Comparison of ENCODE assay signal across 8 cellular contexts in genomic region chr1:240149488-240150094, GRCh38. TPM values are rescaled to one million over a fixed set of nuclear protein-coding genes. Genes with fewer than 3 reads are reported as not detected.
DNase-seq lines count a peak whose midpoint lies in the region; ATAC-seq and TF ChIP-seq lines count a peak whose summit lies in the region.

No MANE protein-coding gene starts in this region.

- no peak overlapping the region for H2AFZ ChIP-seq in Karpas-422 (ENCODE audit: low read length)

- POLR2A ChIA-PET in A673 (lab: Charles Lee; ENCODE audit: low non-redundant PET) = no interaction called here

- no peak overlapping the region for H3K4me2 ChIP-seq in Karpas-422 (ENCODE audit: low read depth, low read length, poor library complexity, severe bottlenecking)

- 25 to 30% methylated on average over 3 of the region's 3 CpGs for WGBS in gastroesophageal sphincter (ENCODE audit: low coverage in 1 of 2), 2 donors
- WGBS in transverse colon (ENCODE audit: low coverage in 1 of 2), 2 donors = 34 to 36% methylated on average over 3 of the region's 3 CpGs

- no peak overlapping the region for H3K9ac ChIP-seq in Karpas-422 (ENCODE audit: low read length)

- H3K27me3 ChIP-seq in A673 (replicated peaks; ENCODE audit: insufficient read depth, low read depth, low read length, poor library complexity) (no peaks in the 10 kb centered on the region), Karpas-422 (ENCODE audit: low read length) (no peaks in the 10 kb centered on the region), gastroesophageal sphincter (no peaks in the 10 kb centered on the region), transverse colon (no peaks in the 10 kb centered on the region)

- intact Hi-C loops in A673 (cut with micrococcal nuclease; ENCODE audit: unreplicated experiment) = loop anchor here (1.0 kb wide), 1 partner anchor 122 kb away; no protein-coding TSS in a partner anchor
- intact Hi-C loops in transverse colon (cut with DNase I; ENCODE audit: low total_unique reads) = loop anchor here (10.0 kb wide), 1 partner anchor 125 kb away; no protein-coding TSS in a partner anchor

- H3K9me3 ChIP-seq in A673 (ENCODE audit: low read depth, low read length, poor library complexity, severe bottlenecking) = no peaks in the 10 kb centered on the region
- H3K9me3 ChIP-seq in Karpas-422 (ENCODE audit: low read length) = no peaks in the 10 kb centered on the region
- no peaks in the 10 kb centered on the region for H3K9me3 ChIP-seq in gastroesophageal sphincter
- H3K9me3 ChIP-seq in transverse colon = no peaks in the 10 kb centered on the region

- H3K4me1 ChIP-seq in A673 (ENCODE audit: insufficient read depth, low read length, poor library complexity, severe bottlenecking) (no peaks in the 10 kb centered on the region), Karpas-422 (ENCODE audit: low read length) (no peaks in the 10 kb centered on the region), gastroesophageal sphincter (no peaks in the 10 kb centered on the region), transverse colon (no peaks in the 10 kb centered on the region)

- no peaks in the 10 kb centered on the region for H3K79me2 ChIP-seq in Karpas-422 (ENCODE audit: low read length)

- TF ChIP-seq CTCF in A673 (conservative IDR thresholded peaks at IDR 0.05; ENCODE audit: low read depth, low read length) (peak; percentile 51), GM13977 (IDR thresholded peaks at IDR 0.05; ENCODE audit: extremely low read depth, insufficient read depth, missing control alignments) (peak; percentile 70), gastroesophageal sphincter (IDR thresholded peaks at IDR 0.05) (peak; percentile 41 to 56 (median 54)), transverse colon (IDR thresholded peaks at IDR 0.05) (peak; percentile 63 to 77 (median 69))

- TF ChIP-seq EP300 in gastroesophageal sphincter (IDR thresholded peaks at IDR 0.05) (no peak), transverse colon (IDR thresholded peaks at IDR 0.05; ENCODE audit: low read depth) (no peak)

- no peak for TF ChIP-seq POLR2A in gastroesophageal sphincter (IDR thresholded peaks at IDR 0.05)
- TF ChIP-seq POLR2A in transverse colon (IDR thresholded peaks at IDR 0.05) = no peak

- BruUV-seq in A673 (replicated peaks; lab: Mats Ljungman, UMichigan) = no TSS peak

- ATAC-seq in SK-N-SH treated with all-trans-retinoic acid at 6 μM for 48 hours (peak; percentile 74), gastroesophageal sphincter (no peak), HG02759 (IDR thresholded peaks at IDR 0.05; ENCODE audit: unreplicated experiment) (no peak), GM19324 (IDR thresholded peaks at IDR 0.05; ENCODE audit: low FRiP score, unreplicated experiment) (no peak)

- no peaks in the 10 kb centered on the region for H3K36me3 ChIP-seq in A673 (ENCODE audit: insufficient read depth, low read length, poor library complexity, severe bottlenecking)
- no peaks in the 10 kb centered on the region for H3K36me3 ChIP-seq in Karpas-422 (ENCODE audit: insufficient read depth, low read length)
- H3K36me3 ChIP-seq in gastroesophageal sphincter = no peaks in the 10 kb centered on the region
- no peaks in the 10 kb centered on the region for H3K36me3 ChIP-seq in transverse colon

- H3K27ac ChIP-seq in A673 (ENCODE audit: low read depth, low read length, poor library complexity, severe bottlenecking) (no peak overlapping the region), Karpas-422 (ENCODE audit: low read length) (no peak overlapping the region), gastroesophageal sphincter (no peak overlapping the region), transverse colon (no peak overlapping the region)

- no peaks in the 10 kb centered on the region for H3K9me2 ChIP-seq in Karpas-422 (replicated peaks; ENCODE audit: insufficient read depth, low read length)

- H4K20me1 ChIP-seq in Karpas-422 (ENCODE audit: insufficient read depth, low read depth, low read length) = no peaks in the 10 kb centered on the region

- in situ Hi-C loops in GM13977 (cut with MboI; ENCODE audit: low pct_unique_long_range_greater_than_20kb, low sequenced_read_pairs, unreplicated experiment) = no loop called here
- in situ Hi-C loops in transverse colon (cut with MboI; ENCODE audit: low pct_ligation_motif_present in 1 of 4, low pct_unique_long_range_greater_than_20kb in 1 of 4, low sequenced_read_pairs in 3 of 4) = loop anchor here in 3 of 4 donors (10.0 to 25.0 kb wide), 3 partner anchors 112 to 125 kb away; no protein-coding TSS in a partner anchor

- H3K4me3 ChIP-seq in A673 (ENCODE audit: low read depth, low read length, poor library complexity, severe bottlenecking) (no peak overlapping the region), Karpas-422 (ENCODE audit: low read length) (no peak overlapping the region), gastroesophageal sphincter (no peak overlapping the region), transverse colon (no peak overlapping the region)

- peak; percentile 24 for DNase-seq in A673 (ENCODE audit: low spot score)
- DNase-seq in GM13977 (ENCODE audit: low spot score) = peak; percentile 21
- peak; percentile 66 for DNase-seq in Karpas-422
- no peak for DNase-seq in transverse colon

- CTCF ChIA-PET in A673 (lab: Charles Lee) = interaction anchor here (0.6 kb wide), 1 partner anchor 800 kb away, joined by 5 read pairs; no protein-coding TSS in a partner anchor

TF ChIP-seq in SK-N-SH treated with all-trans-retinoic acid at 6 μM for 48 hours, 23 proteins besides CTCF, POLR2A, EP300 and RAD21:
- TF ChIP-seq ZFP30 (CRISPR knock-in tag; IDR thresholded peaks at IDR 0.05) (no peak), POU6F1 (CRISPR knock-in tag; IDR thresholded peaks at IDR 0.05; ENCODE audit: borderline replicate concordance, low read depth) (no peak)
TF ChIP-seq in SK-N-SH treated with all-trans-retinoic acid at 6 μM for 48 hours: peak in this region for 0.

RNA-seq across cellular contexts. Expression of gene FMN2, which starts 57.9 kb away (rescaled TPM):
- total RNA-seq in A673 (2021) = not detected in 2 replicates
- not detected in 2 replicates for total RNA-seq in Karpas-422 (2014; rRNA removed; shearing (Covaris generic); ENCODE audit: low replicate concordance)
- total RNA-seq in gastroesophageal sphincter = 1 to 10 TPM in 3 of 4 donors, under 1 TPM in 1; 0.27 to 8.6 (median 2.7) TPM
- 10 to 100 TPM in 1 of 4 donors, 1 to 10 TPM in 3; 3.6 to 35.5 (median 5.6) TPM for total RNA-seq in transverse colon
